ENCODE assay signal across 8 cellular contexts in genomic region chr17:58658804-58659713, GRCh38. TPM values are rescaled to one million over a fixed set of nuclear protein-coding genes. Genes with fewer than 3 reads are reported as not detected.
DNase-seq lines count a peak whose midpoint lies in the region; ATAC-seq, FAIRE-seq and TF ChIP-seq lines count a peak whose summit lies in the region.

No MANE protein-coding gene starts in this region.

- FAIRE-seq in pancreas (lab: Jason Lieb, UNC): no peak

- TF ChIP-seq CTCF in HFF-Myc (IDR thresholded peaks at IDR 0.05; ENCODE audit: low read depth, low read length, missing control alignments): no peak
- no peak for TF ChIP-seq CTCF in cardiac muscle cell (IDR thresholded peaks at IDR 0.05; ENCODE audit: low read depth, low read length)
- TF ChIP-seq CTCF in pancreas (IDR thresholded peaks at IDR 0.05): no peak
- no peak for TF ChIP-seq CTCF in thyroid gland (IDR thresholded peaks at IDR 0.05)

- H3K27me3 Mint-ChIP-seq in activated naive CD8-positive, alpha-beta T cell treated with anti-CD3 and anti-CD28 coated beads, Interleukin-2, amount 50 U/mL, for 24 hours: peaks cover 11% of the 10 kb centered on the region

- H3K4me3 ChIP-seq in HFF-Myc (replicated peaks; ENCODE audit: low read depth, low read length) (peak overlapping the region; percentile 15), cardiac muscle cell (peak overlapping the region; percentile 30), pancreas (peak overlapping the region; percentile 3 to 49 (median 34)), thyroid gland (replicated peaks in 1 of 3) (peak overlapping the region in 1 of 3 donors; percentile 24)

- H3K4me1 ChIP-seq in cardiac muscle cell (ENCODE audit: low read depth): no peaks in the 10 kb centered on the region
- H3K4me1 ChIP-seq in pancreas: peaks cover 0 to 4% (median 0%) of the 10 kb centered on the region in 3 donors
- no peaks in the 10 kb centered on the region for H3K4me1 ChIP-seq in thyroid gland

- H3K9me3 Mint-ChIP-seq in activated naive CD8-positive, alpha-beta T cell treated with anti-CD3 and anti-CD28 coated beads, Interleukin-2, amount 50 U/mL, for 24 hours: no peaks in the 10 kb centered on the region

- intact Hi-C loops in pancreas (cut with DNase I) (no loop called here), thyroid gland (cut with DNase I) (no loop called here)

- 1% methylated on average over 38 of the region's 38 CpGs for WGBS in pancreas, 2 donors
- 2% methylated on average over 38 of the region's 38 CpGs for WGBS in thyroid gland, 2 donors

- ATAC-seq in SK-N-SH treated with all-trans-retinoic acid at 6 μM for 48 hours (peak; percentile 95), pancreas (peak; percentile 91 to 97 (median 96))
- ATAC-seq in activated naive CD8-positive, alpha-beta T cell treated with anti-CD3 and anti-CD28 coated beads, Interleukin-2, amount 50 U/mL, for 24 hours: peak; percentile 91

- H3K27ac ChIP-seq in cardiac muscle cell (peak overlapping the region; percentile 99), pancreas (peak overlapping the region; percentile 58 to 90 (median 70)), thyroid gland (peak overlapping the region in 2 of 3 donors; percentile 61 to 69)

- peak overlapping the region; percentile 100 for H3K27ac Mint-ChIP-seq in activated naive CD8-positive, alpha-beta T cell treated with anti-CD3 and anti-CD28 coated beads, Interleukin-2, amount 50 U/mL, for 24 hours

- TF ChIP-seq POLR2A in thyroid gland (IDR thresholded peaks at IDR 0.05): peak; percentile 52 to 97

- H3K4me1 Mint-ChIP-seq in activated naive CD8-positive, alpha-beta T cell treated with anti-CD3 and anti-CD28 coated beads, Interleukin-2, amount 50 U/mL, for 24 hours: peaks cover 26% of the 10 kb centered on the region

- H3K9me3 ChIP-seq in cardiac muscle cell (ENCODE audit: low read depth) (no peaks in the 10 kb centered on the region), pancreas (no peaks in the 10 kb centered on the region), thyroid gland (no peaks in the 10 kb centered on the region)

- H3K36me3 ChIP-seq in cardiac muscle cell (no peaks in the 10 kb centered on the region), pancreas (no peaks in the 10 kb centered on the region), thyroid gland (no peaks in the 10 kb centered on the region)

- peak; percentile 75 for DNase-seq in GM04503 (ENCODE audit: low read depth)
- DNase-seq in HFF-Myc (ENCODE audit: extremely low read depth, low read depth): peak; percentile 95
- DNase-seq in NCI-H1092 treated with DMSO at 0.1 percent for 48 hours (lab: John Stamatoyannopoulos, UW): peak; percentile 95
- peak; percentile 74 for DNase-seq in activated naive CD8-positive, alpha-beta T cell treated with anti-CD3 and anti-CD28 coated beads, Interleukin-2, amount 50 U/mL, for 24 hours
- peak; percentile 93 to 99 for DNase-seq in cardiac muscle cell (ENCODE audit: low read depth in 1 of 2, low spot score in 1 of 2)
- peak in 5 of 6 donors; percentile 52 to 85 (median 73) for DNase-seq in pancreas
- peak; percentile 54 to 78 for DNase-seq in thyroid gland

- H3K27me3 ChIP-seq in cardiac muscle cell: no peaks in the 10 kb centered on the region
- H3K27me3 ChIP-seq in pancreas: no peaks in the 10 kb centered on the region
- H3K27me3 ChIP-seq in thyroid gland: no peaks in the 10 kb centered on the region

- H3K36me3 Mint-ChIP-seq in activated naive CD8-positive, alpha-beta T cell treated with anti-CD3 and anti-CD28 coated beads, Interleukin-2, amount 50 U/mL, for 24 hours (ENCODE audit: low read depth): peaks cover 5% of the 10 kb centered on the region

- peak overlapping the region; percentile 75 for H3K4me3 Mint-ChIP-seq in activated naive CD8-positive, alpha-beta T cell treated with anti-CD3 and anti-CD28 coated beads, Interleukin-2, amount 50 U/mL, for 24 hours

TF ChIP-seq in SK-N-SH treated with all-trans-retinoic acid at 6 μM for 48 hours, 23 proteins besides CTCF, POLR2A, EP300 and RAD21 (continues in another document):
- TF ChIP-seq CSRNP3 (CRISPR knock-in tag; IDR thresholded peaks at IDR 0.05) (peak; percentile 100), ZNF565 (CRISPR knock-in tag; conservative IDR thresholded peaks at IDR 0.05; ENCODE audit: low read depth) (peak; percentile 100), GLIS3 (CRISPR knock-in tag; IDR thresholded peaks at IDR 0.05) (peak; percentile 100), TCF4 (CRISPR knock-in tag; IDR thresholded peaks at IDR 0.05; ENCODE audit: borderline replicate concordance) (peak; percentile 98), BACH2 (CRISPR knock-in tag; IDR thresholded peaks at IDR 0.05; ENCODE audit: borderline replicate concordance) (no peak), CSDC2 (CRISPR knock-in tag; IDR thresholded peaks at IDR 0.05) (peak; percentile 99), OSR1 (CRISPR knock-in tag; IDR thresholded peaks at IDR 0.05) (no peak), ARNTL (CRISPR knock-in tag; IDR thresholded peaks at IDR 0.05; ENCODE audit: borderline replicate concordance, low read depth) (peak; percentile 99), PATZ1 (CRISPR knock-in tag; IDR thresholded peaks at IDR 0.05; ENCODE audit: borderline replicate concordance) (peak; percentile 100), ESRRG (CRISPR knock-in tag; IDR thresholded peaks at IDR 0.05) (peak; percentile 100), TSHZ2 (CRISPR knock-in tag; IDR thresholded peaks at IDR 0.05) (peak; percentile 99), ZC3H10 (CRISPR knock-in tag; IDR thresholded peaks at IDR 0.05) (peak; percentile 100), PPARA (CRISPR knock-in tag; IDR thresholded peaks at IDR 0.05; ENCODE audit: borderline replicate concordance) (peak; percentile 100), ZFP30 (CRISPR knock-in tag; IDR thresholded peaks at IDR 0.05) (peak; percentile 97), ISL1 (CRISPR knock-in tag; IDR thresholded peaks at IDR 0.05) (peak; percentile 69)

RNA-seq across cellular contexts. Expression of gene TEX14, which starts 32.8 kb away (rescaled TPM):
- total RNA-seq in cardiac muscle cell: 0.25 and 0.60 TPM in 2 replicates
- 0.24 and 0.32 TPM in 2 replicates for polyA plus RNA-seq in cardiac muscle cell
- total RNA-seq in pancreas: under 1 TPM; 0.03 to 0.43 (median 0.09) TPM
- under 1 TPM; 0.30 to 0.59 TPM for polyA plus RNA-seq in pancreas
- total RNA-seq in thyroid gland: 1 to 10 TPM in 1 of 4 donors, under 1 TPM in 3; 0.11 to 2.3 (median 0.27) TPM

RNA-seq across cellular contexts. Expression of gene RAD51C, which starts 33.3 kb away (rescaled TPM):
- total RNA-seq in cardiac muscle cell (10.9 and 14.8 TPM in 2 replicates), pancreas (1 to 10 TPM; 3.7 to 9.0 (median 7.9) TPM), thyroid gland (10 to 100 TPM in 3 of 4 donors, 1 to 10 TPM in 1; 8.8 to 20.4 (median 12.4) TPM)
- polyA plus RNA-seq in cardiac muscle cell (21.8 and 37.2 TPM in 2 replicates), pancreas (10 to 100 TPM in 1 of 2 donors, 1 to 10 TPM in 1; 7.9 to 12.8 TPM)
